ENCODE assay signal across 21 cellular contexts in genomic region chr2:145324748-145325147, GRCh38.
"Had no signal": no experiment of that assay in that cellular context is flagged by ENCODE, and none has a peak within 500 bp of the region (broad histone marks: within the 10 kb centered on the region; RNA-seq: fewer than 3 reads in every experiment).

No MANE protein-coding gene starts in this region.

- H3K4me3 Mint-ChIP-seq: activated naive CD4-positive, alpha-beta T cell treated with anti-CD3 and anti-CD28 coated beads, Interleukin-2, amount 50 U/mL, for 24 hours; nephron had no signal

- H3K27me3 ChIP-seq: adrenal gland, body of pancreas, esophagus squamous epithelium, suprapubic skin, tibial nerve had no signal

- H3K36me3 ChIP-seq: adrenal gland, esophagus squamous epithelium, suprapubic skin, tibial nerve had no signal

- H3K9me3 Mint-ChIP-seq: activated naive CD4-positive, alpha-beta T cell treated with anti-CD3 and anti-CD28 coated beads, Interleukin-2, amount 50 U/mL, for 24 hours; nephron had no signal

- DNase-seq: activated CD4-positive, alpha-beta T cell treated with anti-CD3 and anti-CD28 coated beads for 4 hours; activated CD4-positive, alpha-beta T cell treated with anti-CD3 and anti-CD28 coated beads, Interleukin-2, amount 50 U/mL, for 4 hours; activated CD8-positive, alpha-beta memory T cell treated with anti-CD3 and anti-CD28 coated beads, Interleukin-2, amount 50 U/mL, for 4 hours; activated gamma-delta T cell treated with Interleukin-2 at 50 U/mL for 16 hours; activated T-cell treated with anti-CD3 and anti-CD28 coated beads, Interleukin-2, amount 50 U/mL, for 1 hour; adrenal gland; aorta; body of pancreas; dermis blood vessel endothelial cell; effector CD4-positive, alpha-beta T cell; esophagus squamous epithelium; left ventricle myocardium superior; mucosa of descending colon; posterior cingulate gyrus; right cardiac atrium; stimulated activated CD4-positive, alpha-beta T cell treated with anti-CD3 and anti-CD28 coated beads, Interleukin-4, amount 100 ng/mL, for 1 hour had no signal

- H3K4me3 ChIP-seq: adrenal gland, body of pancreas, esophagus squamous epithelium, mucosa of descending colon, suprapubic skin, tibial nerve had no signal

- ATAC-seq: body of pancreas, left ventricle myocardium superior, mucosa of descending colon, right cardiac atrium had no signal

- H3K27ac ChIP-seq: adrenal gland, body of pancreas, esophagus squamous epithelium, suprapubic skin, tibial nerve, VCaP had no signal

- H3K36me3 Mint-ChIP-seq: activated naive CD4-positive, alpha-beta T cell treated with anti-CD3 and anti-CD28 coated beads, Interleukin-2, amount 50 U/mL, for 24 hours had no signal

- H3K9me3 ChIP-seq: adrenal gland, body of pancreas, esophagus squamous epithelium, mucosa of descending colon, suprapubic skin, tibial nerve had no signal

- H3K27ac Mint-ChIP-seq: activated naive CD4-positive, alpha-beta T cell treated with anti-CD3 and anti-CD28 coated beads, Interleukin-2, amount 50 U/mL, for 24 hours; nephron had no signal

- H3K4me1 ChIP-seq: adrenal gland, esophagus squamous epithelium, tibial nerve had no signal
